ENCODE assay signal across 30 cellular contexts in genomic region chr9:18215626-18216025, GRCh38.
"Had no signal": no experiment of that assay in that cellular context is flagged by ENCODE, and none has a peak within 500 bp of the region (broad histone marks: within the 10 kb centered on the region; RNA-seq: fewer than 3 reads in every experiment).

No MANE protein-coding gene starts in this region.

- ATAC-seq: activated CD8-positive, alpha-beta T cell treated with anti-CD3 and anti-CD28 coated beads for 36 hours; activated naive CD4-positive, alpha-beta T cell treated with anti-CD3 and anti-CD28 coated beads, Interleukin-2, amount 50 U/mL, for 72 hours; activated T-cell treated with anti-CD3 and anti-CD28 coated beads, Interleukin-2, amount 50 U/mL, for 4 hours; activated T-cell treated with anti-CD3 and anti-CD28 coated beads, Interleukin-2, amount 50 U/mL, for 72 hours; activated T-helper 17 cell treated with anti-CD3 and anti-CD28 coated beads, Interleukin-2, amount 50 U/mL, for 72 hours had no signal

- H3K4me1 ChIP-seq: adrenal gland, ascending aorta had no signal

- H3K9me3 ChIP-seq: adrenal gland, ascending aorta had no signal

- DNase-seq: activated B cell treated with CpG ODN at 0.5 μM for 24 hours; activated CD4-positive, alpha-beta memory T cell treated with anti-CD3 and anti-CD28 coated beads for 36 hours; activated CD4-positive, alpha-beta T cell treated with anti-CD3 and anti-CD28 coated beads for 4 hours; activated CD4-positive, alpha-beta T cell treated with anti-CD3 and anti-CD28 coated beads, Interleukin-2, amount 10 ng/mL, durations not matched to agents 24 days and 14 days; activated CD4-positive, alpha-beta T cell treated with anti-CD3 and anti-CD28 coated beads, Interleukin-2, amount 50 U/mL, for 1 hour; activated CD4-positive, alpha-beta T cell treated with anti-CD3 and anti-CD28 coated beads, Interleukin-2, amount 50 U/mL, for 4 hours; activated CD4-positive, CD25-positive, alpha-beta regulatory T cell treated with anti-CD3 and anti-CD28 coated beads, Interleukin-2, amount 50 U/mL, for 72 hours; activated CD8-positive, alpha-beta memory T cell treated with anti-CD3 and anti-CD28 coated beads, Interleukin-2, amount 50 U/mL, for 4 hours; activated CD8-positive, alpha-beta T cell treated with anti-CD3 and anti-CD28 coated beads for 36 hours; activated effector memory CD4-positive, alpha-beta T cell treated with anti-CD3 and anti-CD28 coated beads, Interleukin-2, amount 50 U/mL, for 16 hours; activated gamma-delta T cell treated with Interleukin-2 at 50 U/mL for 16 hours; activated naive CD4-positive, alpha-beta T cell; activated naive CD4-positive, alpha-beta T cell treated with anti-CD3 and anti-CD28 coated beads for 36 hours; activated naive CD4-positive, alpha-beta T cell treated with anti-CD3 and anti-CD28 coated beads, Interleukin-2, amount 50 U/mL, for 16 hours; activated naive CD8-positive, alpha-beta T cell treated with anti-CD3 and anti-CD28 coated beads for 36 hours; activated T-cell treated with anti-CD3 and anti-CD28 coated beads for 4 hours; activated T-cell treated with anti-CD3 and anti-CD28 coated beads, Interleukin-2, amount 50 U/mL, for 1 hour; activated T-cell treated with anti-CD3 and anti-CD28 coated beads, Interleukin-2, amount 50 U/mL, for 4 hours; activated T-cell treated with anti-CD3 and anti-CD28 coated beads, Interleukin-2, amount 50 U/mL, for 72 hours; adrenal gland; amniotic stem cell; anterior cingulate cortex; T-helper 1 cell; T-helper 2 cell; T-helper 9 cell had no signal

- H3K4me3 ChIP-seq: adrenal gland, ascending aorta, cardiac muscle cell had no signal

- H3K27me3 ChIP-seq: adrenal gland, ascending aorta, cardiac muscle cell had no signal

- H3K27ac ChIP-seq: adrenal gland, ascending aorta, cardiac muscle cell, VCaP had no signal

- H3K36me3 ChIP-seq: adrenal gland, ascending aorta, cardiac muscle cell had no signal
